ENCODE assay signal across 29 cellular contexts in the genomic region with DNA sequence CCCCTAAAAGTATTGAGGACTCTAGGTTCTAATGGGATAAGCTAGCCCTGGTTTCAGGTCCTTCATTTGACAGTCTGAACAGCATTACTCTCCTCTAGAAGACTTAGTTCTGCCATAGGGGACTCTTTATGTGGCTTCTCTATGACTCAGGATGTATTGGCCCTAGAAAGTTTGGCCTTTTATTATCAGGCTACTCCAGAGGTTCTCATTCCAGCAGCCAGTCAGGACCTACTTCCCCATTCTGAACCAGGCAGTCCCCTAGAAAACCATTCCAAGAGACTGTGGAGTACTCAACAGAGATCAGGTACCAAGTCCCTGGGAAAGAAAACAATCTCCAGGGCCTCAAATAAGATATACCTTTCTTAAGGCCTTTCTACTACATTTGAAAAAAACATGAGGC.
DNase-seq lines count a peak whose midpoint lies in the region; ATAC-seq, FAIRE-seq and TF ChIP-seq lines count a peak whose summit lies in the region.
"Had no signal": no experiment of that assay in that cellular context is flagged by ENCODE, and none has a peak within 500 bp of the region (broad histone marks: within the 10 kb centered on the region; RNA-seq: fewer than 3 reads in every experiment).

No MANE protein-coding gene starts in this region.

- H3K79me2 ChIP-seq in K562 (ENCODE audit: control insufficient read depth, insufficient read depth, low read length), result no peaks in the 10 kb centered on the region

- FAIRE-seq in K562 (lab: Jason Lieb, UNC), result no peak
- FAIRE-seq: A204.1, G401.6, GM12878 had no signal

- H3K9me3 Mint-ChIP-seq in HFFc6, result no peaks in the 10 kb centered on the region
- H3K9me3 Mint-ChIP-seq: CD4-positive, alpha-beta memory T cell; GM23338; H9 had no signal

- H3K27ac Mint-ChIP-seq in HFFc6, result peak overlapping the region; percentile 47; the same call in 1 of the 2 replicates
- H3K27ac Mint-ChIP-seq: CD4-positive, alpha-beta memory T cell; GM23338 had no signal

- ATAC-seq in K562, result peak; percentile 84
- ATAC-seq in left cardiac atrium, result no peak
- no peak for ATAC-seq in heart right ventricle
- ATAC-seq: GM12878, GM23338 had no signal

- no peak overlapping the region for H3K9ac ChIP-seq in K562 (ENCODE audit: insufficient read depth in 1 of 2, low read depth in 2 of 2, low read length in 2 of 2)

- no peaks in the 10 kb centered on the region for H3K9me1 ChIP-seq in K562 (ENCODE audit: control insufficient read depth, insufficient read depth, low read length)

- H3K4me3 Mint-ChIP-seq in HFFc6, result no peak overlapping the region
- H3K4me3 Mint-ChIP-seq: CD4-positive, alpha-beta memory T cell; GM23338; H9 had no signal

- CTCF ChIA-PET in K562 (lab: Yijun Ruan, JAX; ENCODE audit: low intra/inter-chr PET ratio), result no interaction called here

- TF ChIP-seq POLR2A in NB4 (IDR thresholded peaks at IDR 0.05; ENCODE audit: extremely low read depth, insufficient read length) (no peak), K562 (conservative IDR thresholded peaks at IDR 0.05) (no peak)

- H3K4me2 ChIP-seq in K562 (ENCODE audit: insufficient read depth, low read length), result no peak overlapping the region
- H3K4me2 ChIP-seq: GM23338, PC-9 had no signal

- TF ChIP-seq RAD21 in K562 (CRISPR knock-in tag; conservative IDR thresholded peaks at IDR 0.05 in 1 of 2, IDR thresholded peaks at IDR 0.05 in 1 of 2), result no peak

- H3K27ac ChIP-seq in K562 (ENCODE audit: extremely low read depth, low read depth, low read length) (peak overlapping the region; percentile 21; the same call in 2 of the 3 replicates), heart right ventricle (no peak overlapping the region)
- H3K27ac ChIP-seq: PC-9 had no signal

- intact Hi-C loops in K562 (cut with micrococcal nuclease), result no loop called here
- intact Hi-C loops in left cardiac atrium (cut with DNase I), result no loop called here
- intact Hi-C loops in heart right ventricle (cut with DNase I), result loop anchor here in 1 of 10 donors (10.0 kb wide), 2 partner anchors 56 to 186 kb away; no protein-coding TSS in a partner anchor

- H3K4me1 Mint-ChIP-seq in HFFc6 (ENCODE audit: low read depth), result peaks cover 29% of the 10 kb centered on the region

- H4K20me1 ChIP-seq in K562 (replicated peaks; ENCODE audit: control insufficient read depth, insufficient read depth, low read length), result no peaks in the 10 kb centered on the region

- peaks cover 8% of the 10 kb centered on the region for H3K36me3 Mint-ChIP-seq in HFFc6 (ENCODE audit: low read depth)
- H3K36me3 Mint-ChIP-seq: CD4-positive, alpha-beta memory T cell had no signal

- DNase-seq in HFFc6 (no peak), NB4 (ENCODE audit: low read depth) (peak; percentile 25), UCSD-AML1 (lab: John Stamatoyannopoulos, UW; ENCODE audit: unreplicated experiment) (peak; percentile 14), K562 (ENCODE audit: extremely low read depth in 1 of 4, low spot score in 3 of 4) (peak in 3 of 4 experiments; percentile 5 to 53 (median 44)), left cardiac atrium (no peak), RPMI8226 (no peak), heart right ventricle (no peak)
- DNase-seq in activated naive CD4-positive, alpha-beta T cell treated with anti-CD3 and anti-CD28 coated beads, Interleukin-2, amount 50 U/mL, for 16 hours, result no peak
- DNase-seq: AML-193; C1 segment of cervical spinal cord; Caco-2; CD4-positive, alpha-beta memory T cell; H9; IMR-90; NCI-H1048; NCI-H1417; NCI-H1694 treated with DMSO at 0.1 percent for 48 hours; NCI-H2081 treated with DMSO at 0.1 percent for 48 hours; NCI-H2171 treated with DMSO at 0.1 percent for 48 hours; NCI-H345; NCI-H510A treated with DMSO at 0.1 percent for 48 hours; NCI-H748 treated with DMSO at 0.1 percent for 48 hours; PC-9; SHP77 treated with DMSO at 0.1 percent for 48 hours; T-helper 1 cell had no signal

- no peak overlapping the region for H3K4me3 ChIP-seq in NB4 (ENCODE audit: low read depth, low read length)
- no peak overlapping the region for H3K4me3 ChIP-seq in K562
- no peak overlapping the region for H3K4me3 ChIP-seq in heart right ventricle
- H3K4me3 ChIP-seq: GM12878, GM23338, PC-9 had no signal

- H3K27me3 Mint-ChIP-seq in HFFc6 (ENCODE audit: insufficient read depth), result no peaks in the 10 kb centered on the region
- H3K27me3 Mint-ChIP-seq: CD4-positive, alpha-beta memory T cell had no signal

- H2AFZ ChIP-seq in K562 (ENCODE audit: low read depth, low read length), result no peak overlapping the region
- H2AFZ ChIP-seq: GM23338, PC-9 had no signal

- POLR2A ChIA-PET in K562 (lab: Yijun Ruan, JAX), result interaction anchor here (0.6 kb wide), 1 partner anchor 12 kb away, joined by 3 read pairs; no protein-coding TSS in a partner anchor

- H3K27me3 ChIP-seq in K562 (ENCODE audit: control insufficient read depth in 2 of 2, insufficient read depth in 2 of 2, low read length in 2 of 2), result no peaks in the 10 kb centered on the region
- no peaks in the 10 kb centered on the region for H3K27me3 ChIP-seq in heart right ventricle

- BruUV-seq in K562 (replicated peaks; lab: Mats Ljungman, UMichigan), result no TSS peak

- in situ Hi-C loops in K562 (cut with MboI), result no loop called here

- no peaks in the 10 kb centered on the region for H3K36me3 ChIP-seq in K562 (ENCODE audit: control insufficient read depth, insufficient read depth, low read length)
- peaks cover 0 to 10% (median 0%) of the 10 kb centered on the region in 9 donors for H3K36me3 ChIP-seq in heart right ventricle

- no peaks in the 10 kb centered on the region for H3K9me3 ChIP-seq in K562 (replicated peaks; ENCODE audit: control insufficient read depth, insufficient read depth, low read depth, low read length)
- no peaks in the 10 kb centered on the region for H3K9me3 ChIP-seq in heart right ventricle
- H3K9me3 ChIP-seq: Caco-2 had no signal

- TF ChIP-seq CTCF in HFFc6 (IDR thresholded peaks at IDR 0.05) (no peak), NB4 (IDR thresholded peaks at IDR 0.05; ENCODE audit: low read depth, low read length) (no peak), K562 (IDR thresholded peaks at IDR 0.05 in 2 of 3, conservative IDR thresholded peaks at IDR 0.05 in 1 of 3; ENCODE audit: insufficient read depth in 2 of 3, low read depth in 1 of 3, low read length in 3 of 3) (no peak), heart right ventricle (IDR thresholded peaks at IDR 0.05) (no peak)

- peaks cover 0 to 14% of the 10 kb centered on the region in 2 experiments; a peak in 2 of 5 replicates for H3K4me1 ChIP-seq in K562 (replicated peaks in 1 of 2; ENCODE audit: control insufficient read depth in 2 of 2, insufficient read depth in 2 of 2, low read length in 2 of 2)
- H3K4me1 ChIP-seq in heart right ventricle, result peaks cover 0 to 30% (median 25%) of the 10 kb centered on the region in 9 donors

- no peak for TF ChIP-seq EP300 in K562 (IDR thresholded peaks at IDR 0.05; ENCODE audit: low read length)

TF ChIP-seq in K562, 482 proteins besides CTCF, POLR2A, EP300 and RAD21 (continues in another document):
- peak; percentile 66 for TF ChIP-seq ARID1B (IDR thresholded peaks at IDR 0.05)
- TF ChIP-seq HDAC2 (IDR thresholded peaks at IDR 0.05), result no peak
- TF ChIP-seq KDM1A (IDR thresholded peaks at IDR 0.05), result no peak
- no peak for TF ChIP-seq RBFOX2 (IDR thresholded peaks at IDR 0.05; ENCODE audit: low read depth, low read length)
- no peak for TF ChIP-seq SNIP1 (IDR thresholded peaks at IDR 0.05; ENCODE audit: low read depth)
- no peak for TF ChIP-seq NRF1 (conservative IDR thresholded peaks at IDR 0.05 in 1 of 2, IDR thresholded peaks at IDR 0.05 in 1 of 2)
- TF ChIP-seq STAG1 (CRISPR knock-in tag; IDR thresholded peaks at IDR 0.05; ENCODE audit: borderline replicate concordance), result no peak
- TF ChIP-seq TCF3 (CRISPR knock-in tag; IDR thresholded peaks at IDR 0.05), result peak; percentile 71
- no peak for TF ChIP-seq KDM4B (IDR thresholded peaks at IDR 0.05; ENCODE audit: borderline replicate concordance in 2 of 2, low read depth in 1 of 2)
- TF ChIP-seq JUND (IDR thresholded peaks at IDR 0.05; ENCODE audit: borderline replicate concordance, low read depth, low read length), result peak; percentile 21; the same call in 1 of the 2 replicates
- no peak; the same call in 2 of the 3 replicates for TF ChIP-seq JUND (tag; IDR thresholded peaks at IDR 0.05; ENCODE audit: borderline replicate concordance, low read depth, low read length)
- TF ChIP-seq, protein P1, sequence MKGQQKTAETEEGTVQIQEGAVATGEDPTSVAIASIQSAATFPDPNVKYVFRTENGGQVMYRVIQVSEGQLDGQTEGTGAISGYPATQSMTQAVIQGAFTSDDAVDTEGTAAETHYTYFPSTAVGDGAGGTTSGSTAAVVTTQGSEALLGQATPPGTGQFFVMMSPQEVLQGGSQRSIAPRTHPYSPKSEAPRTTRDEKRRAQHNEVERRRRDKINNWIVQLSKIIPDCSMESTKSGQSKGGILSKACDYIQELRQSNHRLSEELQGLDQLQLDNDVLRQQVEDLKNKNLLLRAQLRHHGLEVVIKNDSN (CRISPR knock-in tag; IDR thresholded peaks at IDR 0.05), result no peak
- TF ChIP-seq TEAD4 (IDR thresholded peaks at IDR 0.05; ENCODE audit: low read length), result peak; percentile 29; the same call in 1 of the 2 replicates
- TF ChIP-seq TEAD4 (CRISPR knock-in tag; IDR thresholded peaks at IDR 0.05; ENCODE audit: borderline replicate concordance), result no peak
- 0 out of 2 replicates have a peak, but pooled peaks have one; percentile 52 for TF ChIP-seq ZNF232 (CRISPR knock-in tag; IDR thresholded peaks at IDR 0.05)
- TF ChIP-seq, protein P2, sequence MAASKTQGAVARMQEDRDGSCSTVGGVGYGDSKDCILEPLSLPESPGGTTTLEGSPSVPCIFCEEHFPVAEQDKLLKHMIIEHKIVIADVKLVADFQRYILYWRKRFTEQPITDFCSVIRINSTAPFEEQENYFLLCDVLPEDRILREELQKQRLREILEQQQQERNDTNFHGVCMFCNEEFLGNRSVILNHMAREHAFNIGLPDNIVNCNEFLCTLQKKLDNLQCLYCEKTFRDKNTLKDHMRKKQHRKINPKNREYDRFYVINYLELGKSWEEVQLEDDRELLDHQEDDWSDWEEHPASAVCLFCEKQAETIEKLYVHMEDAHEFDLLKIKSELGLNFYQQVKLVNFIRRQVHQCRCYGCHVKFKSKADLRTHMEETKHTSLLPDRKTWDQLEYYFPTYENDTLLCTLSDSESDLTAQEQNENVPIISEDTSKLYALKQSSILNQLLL (CRISPR knock-in tag; IDR thresholded peaks at IDR 0.05; ENCODE audit: borderline replicate concordance), result no peak
- 0 out of 2 replicates have a peak, but pooled peaks have one; percentile 8 for TF ChIP-seq MAFF (IDR thresholded peaks at IDR 0.05; ENCODE audit: low read length)

Comparison
In these comparisons a context has a peak if more than half of its experiments do, and no peak if none do; other contexts are left out.
1. DNase-seq: peak in NB4 (single experiment), UCSD-AML1 (single experiment) and K562 (3 of 4); none in HFFc6 (single experiment), left cardiac atrium (single experiment), RPMI8226 (single experiment), activated naive CD4-positive, alpha-beta T cell treated with anti-CD3 and anti-CD28 coated beads, Interleukin-2, amount 50 U/mL, for 16 hours (single experiment) and heart right ventricle (0 of 2).